19 cellular contexts compared by ENCODE assay signal in the genomic region with DNA sequence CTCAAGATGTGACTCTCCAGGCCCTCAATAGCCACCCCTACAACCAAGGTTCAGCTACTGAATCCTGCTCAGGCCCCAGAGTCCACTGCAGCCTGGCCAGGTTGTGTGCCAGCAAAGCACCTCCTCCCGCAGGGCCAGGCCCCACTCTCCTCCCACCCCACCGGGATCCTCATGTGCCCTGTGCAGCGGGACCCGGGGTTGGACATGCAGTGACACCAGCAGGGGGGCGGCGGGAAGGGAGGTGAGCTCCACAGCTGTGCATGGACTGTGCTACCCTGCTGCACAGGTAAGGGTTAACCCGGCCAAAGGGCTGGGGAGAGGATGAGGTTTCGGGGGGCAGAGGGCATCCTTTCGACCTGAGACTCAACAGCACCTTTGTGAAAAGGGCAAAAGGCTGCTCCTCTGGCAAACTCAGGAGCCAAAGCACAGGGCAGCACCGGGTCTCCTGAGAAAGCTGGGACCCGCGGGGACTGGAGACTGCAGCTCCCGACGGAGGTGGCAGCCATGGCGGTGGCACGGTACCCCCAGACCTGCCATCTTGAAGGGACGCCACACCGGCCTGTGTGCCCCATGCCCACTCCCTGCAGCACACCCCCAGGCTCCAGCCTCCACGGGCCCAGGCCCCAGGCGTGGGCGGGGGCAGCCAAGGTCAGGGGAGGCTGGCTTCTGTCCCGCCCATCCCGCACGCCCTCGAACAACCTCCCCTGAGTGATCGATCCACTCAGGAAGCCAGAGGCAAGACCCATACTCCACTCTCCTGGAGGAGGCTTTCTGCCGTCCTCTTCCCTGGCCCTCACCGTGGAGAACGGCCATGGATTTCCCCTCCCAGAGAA. TPM values are rescaled to one million over a fixed set of nuclear protein-coding genes. Genes with fewer than 3 reads are reported as not detected.
DNase-seq lines count a peak whose midpoint lies in the region; ATAC-seq, FAIRE-seq and TF ChIP-seq lines count a peak whose summit lies in the region.
"Had no signal": no experiment of that assay in that cellular context is flagged by ENCODE, and none has a peak within 500 bp of the region (broad histone marks: within the 10 kb centered on the region; RNA-seq: fewer than 3 reads in every experiment).

No MANE protein-coding gene starts in this region.

- H3K4me1 Mint-ChIP-seq in CD14-positive monocyte = peaks cover 66% of the 10 kb centered on the region

- ATAC-seq in HG03139 (IDR thresholded peaks at IDR 0.05; ENCODE audit: unreplicated experiment) = no peak
- ATAC-seq: left colon; natural killer cell treated with Interleukin-12 subunit alpha and Interleukin-12 subunit beta and Interleukin-15 and Interleukin-18, amount 100 ng/mL, for 72 hours; stimulated activated naive CD8-positive, alpha-beta T cell treated with anti-CD3 and anti-CD28 coated beads, Interleukin-15, amount 100 ng/mL, for 72 hours had no signal

- H3K27me3 ChIP-seq in hepatocyte (no peaks in the 10 kb centered on the region), small intestine (ENCODE audit: control insufficient read depth in 2 of 2, insufficient read depth in 2 of 2, low read length in 2 of 2) (no peaks in the 10 kb centered on the region)
- H3K27me3 ChIP-seq: MG63, SJSA1 had no signal

- H3K9me3 ChIP-seq in hepatocyte (ENCODE audit: low read depth) (no peaks in the 10 kb centered on the region), small intestine (ENCODE audit: control insufficient read depth, low read depth) (no peaks in the 10 kb centered on the region)
- H3K9me3 ChIP-seq: MG63, SJSA1 had no signal

- H3K27ac ChIP-seq in VCaP (peak overlapping the region; percentile 5; the same call in 1 of the 2 replicates), hepatocyte (peak overlapping the region; percentile 36), small intestine (ENCODE audit: low read depth in 1 of 2, low read length in 1 of 2) (peak overlapping the region; percentile 18 to 52)
- H3K27ac ChIP-seq: SJSA1 had no signal

- H3K4me1 ChIP-seq in hepatocyte (ENCODE audit: insufficient read depth) (peaks cover 89% of the 10 kb centered on the region), small intestine (ENCODE audit: control insufficient read depth in 2 of 2, insufficient read depth in 1 of 2, low read depth in 1 of 2, low read length in 1 of 2) (peaks cover 8 to 17% of the 10 kb centered on the region in 2 donors)

- H3K9me3 Mint-ChIP-seq in CD14-positive monocyte = no peaks in the 10 kb centered on the region
- H3K9me3 Mint-ChIP-seq: activated naive CD8-positive, alpha-beta T cell treated with anti-CD3 and anti-CD28 coated beads for 36 hours; natural killer cell treated with Interleukin-12 subunit alpha and Interleukin-12 subunit beta and Interleukin-15 and Interleukin-18, amount 100 ng/mL, for 72 hours; stimulated activated naive CD8-positive, alpha-beta T cell treated with anti-CD3 and anti-CD28 coated beads, Interleukin-15, amount 100 ng/mL, for 72 hours had no signal

- TF ChIP-seq CTCF in CD14-positive monocyte (IDR thresholded peaks at IDR 0.05) = no peak
- TF ChIP-seq CTCF in VCaP (conservative IDR thresholded peaks at IDR 0.05) = no peak
- TF ChIP-seq CTCF in hepatocyte (IDR thresholded peaks at IDR 0.05; ENCODE audit: poor library complexity) = no peak

- H3K4me2 ChIP-seq in hepatocyte = no peak overlapping the region

- peaks cover 97% of the 10 kb centered on the region for H3K79me2 ChIP-seq in hepatocyte

- peaks cover 25 to 52% of the 10 kb centered on the region in 2 donors for H3K36me3 Mint-ChIP-seq in CD14-positive monocyte
- H3K36me3 Mint-ChIP-seq: activated naive CD8-positive, alpha-beta T cell treated with anti-CD3 and anti-CD28 coated beads for 36 hours; natural killer cell treated with Interleukin-12 subunit alpha and Interleukin-12 subunit beta and Interleukin-15 and Interleukin-18, amount 100 ng/mL, for 72 hours had no signal

- H4K20me1 ChIP-seq in hepatocyte (ENCODE audit: insufficient read depth, poor library complexity, severe bottlenecking) = peaks cover 82% of the 10 kb centered on the region

- H2AFZ ChIP-seq in hepatocyte = no peak overlapping the region

- intact Hi-C loops in CD14-positive monocyte (cut with micrococcal nuclease) = no loop called here

- H3K4me3 ChIP-seq in hepatocyte (no peak overlapping the region), small intestine (ENCODE audit: low read depth in 1 of 2, low read length in 2 of 2) (peak overlapping the region in 1 of 2 donors; percentile 1)
- H3K4me3 ChIP-seq: MG63, SJSA1 had no signal

- TF ChIP-seq POLR2A in erythroblast (IDR thresholded peaks at IDR 0.05; ENCODE audit: low read length) = no peak

- WGBS in hepatocyte (ENCODE audit: low lambda C conversion rate, missing lambda C conversion rate) = 80% methylated on average over 25 of the region's 29 CpGs
- WGBS in small intestine, 3 donors = 45 to 67% (median 53%) methylated on average over 26 to 29 of the region's 29 CpGs

- FAIRE-seq in small intestine (lab: Jason Lieb, UNC) = no peak

- H3K9me2 ChIP-seq in hepatocyte (replicated peaks; ENCODE audit: insufficient read depth) = no peaks in the 10 kb centered on the region

- no peak overlapping the region for H3K4me3 Mint-ChIP-seq in CD14-positive monocyte
- H3K4me3 Mint-ChIP-seq: activated naive CD8-positive, alpha-beta T cell treated with anti-CD3 and anti-CD28 coated beads for 36 hours; natural killer cell treated with Interleukin-12 subunit alpha and Interleukin-12 subunit beta and Interleukin-15 and Interleukin-18, amount 100 ng/mL, for 72 hours; stimulated activated naive CD8-positive, alpha-beta T cell treated with anti-CD3 and anti-CD28 coated beads, Interleukin-15, amount 100 ng/mL, for 72 hours had no signal

- H3K36me3 ChIP-seq in hepatocyte (replicated peaks; ENCODE audit: insufficient read depth, low read depth) (no peaks in the 10 kb centered on the region), small intestine (ENCODE audit: control insufficient read depth in 2 of 2, insufficient read depth in 2 of 2, low read length in 2 of 2) (no peaks in the 10 kb centered on the region)

- DNase-seq in CD14-positive monocyte (ENCODE audit: low spot score) (no peak), hepatocyte (ENCODE audit: low spot score) (no peak), small intestine (peak; percentile 37), erythroblast (lab: John Stamatoyannopoulos, UW) (no peak), 8988T (no peak), GDM1 (lab: John Stamatoyannopoulos, UW) (no peak)
- DNase-seq: activated CD8-positive, alpha-beta memory T cell treated with anti-CD3 and anti-CD28 coated beads, Interleukin-2, amount 50 U/mL, for 4 hours; activated naive CD8-positive, alpha-beta T cell treated with anti-CD3 and anti-CD28 coated beads for 36 hours; AML-193; cerebellar nuclear complex; DMS79 treated with DMSO at 0.1 percent for 48 hours; left colon; MG63; NCI-H2081 treated with DMSO at 0.1 percent for 48 hours; stimulated activated naive CD8-positive, alpha-beta T cell treated with anti-CD3 and anti-CD28 coated beads, Interleukin-15, amount 100 ng/mL, for 72 hours had no signal

- peaks cover 0 to 3% (median 0%) of the 10 kb centered on the region in 3 donors for H3K27me3 Mint-ChIP-seq in CD14-positive monocyte (ENCODE audit: low read depth in 3 of 3)

- H3K27ac Mint-ChIP-seq in CD14-positive monocyte = peak overlapping the region in 5 of 7 donors; percentile 11 to 68 (median 45)
- H3K27ac Mint-ChIP-seq: activated naive CD8-positive, alpha-beta T cell treated with anti-CD3 and anti-CD28 coated beads for 36 hours; natural killer cell treated with Interleukin-12 subunit alpha and Interleukin-12 subunit beta and Interleukin-15 and Interleukin-18, amount 100 ng/mL, for 72 hours; stimulated activated naive CD8-positive, alpha-beta T cell treated with anti-CD3 and anti-CD28 coated beads, Interleukin-15, amount 100 ng/mL, for 72 hours had no signal

RNA-seq across cellular contexts. Expression of a gene that starts 10.6 kb away (rescaled TPM):
- 10 to 100 TPM; 38.2 to 70.5 TPM for polyA plus RNA-seq in CD14-positive monocyte
- total RNA-seq in hepatocyte = 91.4 and 113 TPM in 2 replicates
- polyA plus RNA-seq in hepatocyte = 147 and 158 TPM in 2 replicates
- 100 to 1,000 TPM in 2 of 3 donors, 10 to 100 TPM in 1; 80.2 to 179 (median 110) TPM for polyA plus RNA-seq in small intestine

RNA-seq across cellular contexts. Expression of a gene that starts 26.7 kb away (rescaled TPM):
- polyA plus RNA-seq in CD14-positive monocyte (not detected), hepatocyte (0.62 and 1.1 TPM in 2 replicates), small intestine (1 to 10 TPM in 2 of 3 donors, not detected in 1; 2.4 to 7.9 TPM)
- total RNA-seq in hepatocyte = 1.4 and 2.3 TPM in 2 replicates

RNA-seq across cellular contexts. Expression of a gene that starts 29.9 kb away (rescaled TPM):
- polyA plus RNA-seq in CD14-positive monocyte = 1 to 10 TPM; 1.7 to 2.1 TPM
- total RNA-seq in hepatocyte = 3.1 and 3.3 TPM in 2 replicates
- 8.7 and 9.0 TPM in 2 replicates for polyA plus RNA-seq in hepatocyte
- polyA plus RNA-seq in small intestine = 1 to 10 TPM; 1.9 to 2.7 (median 2.2) TPM

RNA-seq across cellular contexts. Expression of a gene that starts 35.4 kb away (rescaled TPM):
- under 1 TPM; 0.06 to 0.13 TPM for polyA plus RNA-seq in CD14-positive monocyte
- total RNA-seq in hepatocyte = 12.5 and 13.8 TPM in 2 replicates
- polyA plus RNA-seq in hepatocyte = 33.8 and 51.4 TPM in 2 replicates
- 1 to 10 TPM in 2 of 3 donors, under 1 TPM in 1; 0.45 to 7.1 (median 3.5) TPM for polyA plus RNA-seq in small intestine

RNA-seq across cellular contexts. Expression of a gene that starts 45.8 kb away (rescaled TPM):
- 10 to 100 TPM in 1 of 2 donors, 1 to 10 TPM in 1; 9.2 to 13.7 TPM for polyA plus RNA-seq in CD14-positive monocyte
- total RNA-seq in hepatocyte = 21.5 and 23.8 TPM in 2 replicates
- 30.2 and 40.5 TPM in 2 replicates for polyA plus RNA-seq in hepatocyte
- 10 to 100 TPM; 15.9 to 27.6 (median 27.5) TPM for polyA plus RNA-seq in small intestine
